31 cellular contexts compared by ENCODE assay signal in genomic region chrX:153546386-153546785, GRCh38. TPM values are rescaled to one million over a fixed set of nuclear protein-coding genes. Genes with fewer than 3 reads are reported as not detected.
"Had no signal": no experiment of that assay in that cellular context is flagged by ENCODE, and none has a peak within 500 bp of the region (broad histone marks: within the 10 kb centered on the region; RNA-seq: fewer than 3 reads in every experiment).

No MANE protein-coding gene starts in this region.

- H3K9me3 ChIP-seq: colonic mucosa, esophagus squamous epithelium, gastrocnemius medialis, heart right ventricle, left lung, lower lobe of right lung, mucosa of descending colon had no signal

- ATAC-seq: effector memory CD8-positive, alpha-beta T cell; esophagus mucosa; gastrocnemius medialis; heart right ventricle; left cardiac atrium; left lung; left ventricle myocardium superior; lower lobe of right lung; mucosa of descending colon had no signal

- H3K4me1 ChIP-seq: colonic mucosa, esophagus squamous epithelium, gastrocnemius medialis, heart right ventricle, left lung, lower lobe of right lung had no signal

- H3K4me3 ChIP-seq: colonic mucosa, esophagus squamous epithelium, gastrocnemius medialis, heart right ventricle, left lung, lower lobe of right lung, mucosa of descending colon had no signal

- H3K4me3 Mint-ChIP-seq: dendritic cell treated with granulocyte-macrophage colony-stimulating factor and Interleukin-4, amounts not matched to agents 40 ng/mL and 50 ng/mL, for 4 days; effector memory CD8-positive, alpha-beta T cell; endodermal cell; mesothelial cell of epicardium; naive B cell had no signal

- DNase-seq: colonic mucosa; cortex of kidney; effector CD8-positive, alpha-beta T cell; effector memory CD8-positive, alpha-beta T cell; endodermal cell; erythroblast; esophagus squamous epithelium; foreskin fibroblast; foreskin melanocyte; gastrocnemius medialis; glutamatergic neuron; head of caudate nucleus; heart right ventricle; hippocampal formation; left cardiac atrium; left lung; left ventricle myocardium superior; lower lobe of right lung; mesenchymal stem cell; mucosa of descending colon; naive B cell had no signal

- H3K27me3 ChIP-seq: colonic mucosa, esophagus squamous epithelium, left lung had no signal

- H3K36me3 Mint-ChIP-seq: mesothelial cell of epicardium, naive B cell had no signal

- H3K4me1 Mint-ChIP-seq: endodermal cell, mesothelial cell of epicardium, naive B cell had no signal

- H3K27ac ChIP-seq: colonic mucosa, epithelial cell of prostate, esophagus squamous epithelium, gastrocnemius medialis, heart right ventricle, left lung, lower lobe of right lung had no signal

- H3K27ac Mint-ChIP-seq: dendritic cell treated with granulocyte-macrophage colony-stimulating factor and Interleukin-4, amounts not matched to agents 40 ng/mL and 50 ng/mL, for 4 days; effector memory CD8-positive, alpha-beta T cell; endodermal cell; mesothelial cell of epicardium; naive B cell had no signal

- H3K9me3 Mint-ChIP-seq: dendritic cell treated with granulocyte-macrophage colony-stimulating factor and Interleukin-4, amounts not matched to agents 40 ng/mL and 50 ng/mL, for 4 days; effector memory CD8-positive, alpha-beta T cell had no signal

- H3K36me3 ChIP-seq: colonic mucosa, esophagus squamous epithelium, gastrocnemius medialis, heart right ventricle, left lung, lower lobe of right lung had no signal

RNA-seq across cellular contexts. Expression of gene ATP2B3, which starts 28.9 kb away (rescaled TPM):
- total RNA-seq: dermis microvascular lymphatic vessel endothelial cell, endodermal cell, esophagus mucosa, esophagus squamous epithelium, gastrocnemius medialis, glomerular endothelial cell, heart right ventricle, kidney epithelial cell, left lung, left ventricle myocardium superior, lower lobe of right lung, lung microvascular endothelial cell, mesenteric fat pad had no signal
- polyA plus RNA-seq: heart right ventricle, keratinocyte had no signal
